In the genomic region with DNA sequence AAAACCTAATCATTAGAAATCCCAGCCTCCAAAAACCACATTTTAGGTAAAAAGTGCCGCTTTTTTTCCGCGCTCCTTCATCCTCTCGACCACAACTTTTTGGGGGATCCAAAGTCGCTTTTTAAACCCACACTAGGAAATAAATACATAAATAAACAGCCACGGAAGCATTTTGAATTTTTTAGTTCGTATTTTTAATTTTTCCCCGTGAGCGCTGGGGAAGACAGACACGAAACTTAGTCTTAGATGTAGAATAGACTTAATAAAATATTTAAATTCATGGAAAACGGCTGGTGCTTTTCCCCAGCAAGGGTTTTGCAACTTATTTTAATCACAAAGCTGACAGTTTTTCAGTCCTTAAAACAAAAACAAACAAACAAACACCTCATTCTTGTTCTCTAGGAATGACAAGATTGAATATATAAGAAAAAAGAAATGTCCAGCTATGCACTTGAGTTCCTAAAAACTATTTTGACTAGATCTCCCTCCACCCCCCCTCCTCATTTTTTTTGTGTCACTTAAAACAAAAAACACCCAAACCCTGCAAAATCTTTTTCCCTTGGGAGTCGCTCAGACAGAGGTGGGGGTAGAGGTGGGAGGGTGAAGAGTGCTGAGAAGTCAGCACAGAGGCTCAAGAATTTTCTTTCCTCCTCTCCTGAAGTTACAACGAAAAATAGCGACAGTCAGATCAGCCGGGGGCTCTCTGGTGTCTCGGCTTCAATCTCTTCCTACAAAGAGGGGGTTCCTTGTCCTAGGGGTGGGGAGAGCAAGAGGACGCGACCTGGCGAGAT, we compare ENCODE assay signal across 8 cellular contexts. TPM values are rescaled to one million over a fixed set of nuclear protein-coding genes. Genes with fewer than 3 reads are reported as not detected.
DNase-seq lines count a peak whose midpoint lies in the region; TF ChIP-seq lines count a peak whose summit lies in the region.

No MANE protein-coding gene starts in this region.

- 1% methylated on average over 16 of the region's 19 CpGs for WGBS in HUES64

- H3K4me1 ChIP-seq in HUES64 (ENCODE audit: insufficient read depth, low read length) (peaks cover 18% of the 10 kb centered on the region), breast epithelium (peaks cover 0 to 13% of the 10 kb centered on the region in 2 donors), mucosa of stomach (ENCODE audit: control insufficient read depth, insufficient read depth, low read length) (peaks cover 36% of the 10 kb centered on the region)

- intact Hi-C loops in breast epithelium (cut with DNase I; ENCODE audit: low total_unique reads): loop anchor here (10.0 kb wide), 1 partner anchor 424 kb away; no protein-coding TSS in a partner anchor

- DNase-seq in AG04450 (ENCODE audit: low read depth, low spot score) (no peak), breast epithelium (ENCODE audit: low spot score in 2 of 2) (no peak), NCI-H2227 treated with DMSO at 0.1 percent for 48 hours (lab: John Stamatoyannopoulos, UW) (no peak), NCI-H1092 (lab: John Stamatoyannopoulos, UW) (no peak), superior temporal gyrus (ENCODE audit: extremely low spot score) (no peak)
- DNase-seq in effector CD8-positive, alpha-beta T cell (lab: John Stamatoyannopoulos, UW): no peak

- H3K9me3 ChIP-seq in AG04450 (ENCODE audit: control insufficient read depth, insufficient read depth, low read length): no peaks in the 10 kb centered on the region; the same call in 1 of the 2 replicates
- no peaks in the 10 kb centered on the region for H3K9me3 ChIP-seq in HUES64 (ENCODE audit: insufficient read depth, low read depth, low read length)
- no peaks in the 10 kb centered on the region for H3K9me3 ChIP-seq in breast epithelium
- no peaks in the 10 kb centered on the region for H3K9me3 ChIP-seq in mucosa of stomach (ENCODE audit: control insufficient read depth, low read length)

- H3K9ac ChIP-seq in HUES64 (ENCODE audit: low read depth, low read length) (no peak overlapping the region), mucosa of stomach (ENCODE audit: low read length) (peak overlapping the region; percentile 49)

- H3K36me3 ChIP-seq in HUES64 (ENCODE audit: insufficient read depth, low read length): no peaks in the 10 kb centered on the region
- no peaks in the 10 kb centered on the region for H3K36me3 ChIP-seq in breast epithelium
- H3K36me3 ChIP-seq in mucosa of stomach (ENCODE audit: control insufficient read depth, insufficient read depth, low read length): no peaks in the 10 kb centered on the region

- peak overlapping the region; percentile 75 for H3K27ac ChIP-seq in AG04450 (ENCODE audit: low read depth, low read length)
- H3K27ac ChIP-seq in HUES64 (ENCODE audit: low read depth, low read length): no peak overlapping the region
- H3K27ac ChIP-seq in breast epithelium: peak overlapping the region; percentile 72 to 96

- CTCF ChIA-PET in AG04450 (lab: Charles Lee): interaction anchor here (1.2 to 3.2 kb wide), 7 partner anchors 16 to 791 kb away, joined by 3 to 12 read pairs (median 6); no protein-coding TSS in a partner anchor

- H3K27me3 ChIP-seq in AG04450 (ENCODE audit: control insufficient read depth, insufficient read depth, low read length) (no peaks in the 10 kb centered on the region), HUES64 (ENCODE audit: insufficient read depth, low read length) (peaks cover 99% of the 10 kb centered on the region), breast epithelium (peaks cover 0 to 22% of the 10 kb centered on the region in 2 donors), mucosa of stomach (ENCODE audit: control insufficient read depth, insufficient read depth, low read length) (peaks cover 64% of the 10 kb centered on the region)

- peak overlapping the region; percentile 94 for H3K4me3 ChIP-seq in AG04450 (ENCODE audit: low read depth, low read length)
- H3K4me3 ChIP-seq in HUES64 (ENCODE audit: low read length): peak overlapping the region; percentile 87
- peak overlapping the region; percentile 53 to 93 (median 76) for H3K4me3 ChIP-seq in breast epithelium
- H3K4me3 ChIP-seq in mucosa of stomach (ENCODE audit: low read length): peak overlapping the region; percentile 36

- TF ChIP-seq POLR2A in breast epithelium (IDR thresholded peaks at IDR 0.05): no peak

- POLR2A ChIA-PET in AG04450 (lab: Yijun Ruan, JAX): interaction anchor here (1.2 to 1.6 kb wide), 2 partner anchors 44 to 294 kb away, joined by 3 to 4 read pairs; a partner anchor contains a TSS

- no peak for TF ChIP-seq CTCF in AG04450 (IDR thresholded peaks at IDR 0.05; ENCODE audit: low read depth, low read length)
- no peak for TF ChIP-seq CTCF in breast epithelium (IDR thresholded peaks at IDR 0.05)

RNA-seq across cellular contexts. Expression of a gene that starts 43.4 kb away (rescaled TPM):
- polyA plus RNA-seq in AG04450 (2011; rRNA removed): 6.0 and 8.7 TPM in 2 replicates
- polyA minus RNA-seq in AG04450 (2011; rRNA and poly(A)+ RNA removed): 13.1 and 13.8 TPM in 2 replicates
- polyA plus RNA-seq in HUES64 (2013, experiment 1 of 2): 19.8 TPM
- 19.3 TPM for polyA plus RNA-seq in HUES64 (2013, experiment 2 of 2)
- total RNA-seq in breast epithelium: 10 to 100 TPM in 2 of 3 donors, 1 to 10 TPM in 1; 6.9 to 15.1 (median 13.6) TPM

Comparison
In these comparisons a context has a peak if more than half of its experiments do, and no peak if none do; other contexts are left out.
1. H3K4me3 ChIP-seq: peak in every context shown above with its lines; median percentile 94 in AG04450; 87 in HUES64; 76 in breast epithelium; 36 in mucosa of stomach.